Comparison of ENCODE assay signal across 3 cellular contexts in genomic region chr4:16050669-16051068, GRCh38.
TF ChIP-seq lines count a peak whose summit lies in the region.

No MANE protein-coding gene starts in this region.

TF ChIP-seq in HepG2, 621 proteins besides CTCF, POLR2A, EP300 and RAD21:
- TF ChIP-seq MAFF (IDR thresholded peaks at IDR 0.05; ENCODE audit: low read depth, low read length) (peak; percentile 65), THAP9 (CRISPR knock-in tag; IDR thresholded peaks at IDR 0.05; ENCODE audit: borderline replicate concordance) (no peak), MAFK (conservative IDR thresholded peaks at IDR 0.05 in 1 of 2, IDR thresholded peaks at IDR 0.05 in 1 of 2; ENCODE audit: low read length in 2 of 2) (peak; percentile 62 to 76; a peak in 3 of 4 replicates)
TF ChIP-seq in HepG2: peak in this region for 2.

TF ChIP-seq in IMR-90, 13 proteins besides CTCF, POLR2A, EP300 and RAD21:
- TF ChIP-seq MAFK (IDR thresholded peaks at IDR 0.05; ENCODE audit: low read depth, low read length) = peak; percentile 67
- no peak for TF ChIP-seq RCOR1 (IDR thresholded peaks at IDR 0.05; ENCODE audit: insufficient replicate concordance, low read length)

TF ChIP-seq in K562, 482 proteins besides CTCF, POLR2A, EP300 and RAD21:
- TF ChIP-seq E4F1 (CRISPR knock-in tag; IDR thresholded peaks at IDR 0.05; ENCODE audit: borderline replicate concordance) = no peak
- no peak for TF ChIP-seq NFIX (CRISPR knock-in tag; IDR thresholded peaks at IDR 0.05; ENCODE audit: low read depth)
- TF ChIP-seq ZNF316 (IDR thresholded peaks at IDR 0.05) = peak; percentile 61
- no peak for TF ChIP-seq ZBTB17 (CRISPR knock-in tag; IDR thresholded peaks at IDR 0.05)
- TF ChIP-seq SRSF9 (IDR thresholded peaks at IDR 0.05; ENCODE audit: borderline replicate concordance, low read depth, low read length) = no peak
- TF ChIP-seq ZNF644 (tag; IDR thresholded peaks at IDR 0.05; ENCODE audit: low read depth) = no peak
- TF ChIP-seq XRCC5 (IDR thresholded peaks at IDR 0.05; ENCODE audit: low read depth, low read length) = no peak
TF ChIP-seq in K562: peak in this region for 1.
